ENCODE assay signal across 22 cellular contexts in genomic region chr4:8136972-8137710, GRCh38.
"Had no signal": no experiment of that assay in that cellular context is flagged by ENCODE, and none has a peak within 500 bp of the region (broad histone marks: within the 10 kb centered on the region; RNA-seq: fewer than 3 reads in every experiment).

No MANE protein-coding gene starts in this region.

- ATAC-seq: left cardiac atrium; left lobe of liver; naive thymus-derived CD8-positive, alpha-beta T cell; pancreas; sciatic nerve; stimulated activated effector memory CD8-positive, alpha-beta T cell treated with anti-CD3 and anti-CD28 coated beads, Interleukin-12 subunit alpha, Interleukin-12 subunit beta, amount 100 ng/mL, for 72 hours; stimulated activated naive CD8-positive, alpha-beta T cell treated with anti-CD3 and anti-CD28 coated beads, Interleukin-15, amount 100 ng/mL, for 72 hours had no signal

- H3K27ac ChIP-seq: hepatocyte, lower lobe of right lung, pancreas, prostate gland, skin epidermis, tibial nerve, upper lobe of left lung, vagina had no signal

- H3K4me1 ChIP-seq: lower lobe of right lung, pancreas, prostate gland, upper lobe of left lung, vagina had no signal

- H3K4me3 ChIP-seq: hepatocyte, lower lobe of right lung, pancreas, prostate gland, skin epidermis, tibial nerve, upper lobe of left lung, vagina had no signal

- H3K36me3 ChIP-seq: lower lobe of right lung, pancreas, prostate gland, tibial nerve, upper lobe of left lung, vagina had no signal

- DNase-seq: kidney glomerular epithelial cell; left cardiac atrium; lower lobe of right lung; mammary epithelial cell; mesenchymal stem cell; naive thymus-derived CD8-positive, alpha-beta T cell; nucleus accumbens; posterior cingulate gyrus; stimulated activated CD4-positive, alpha-beta T cell treated with anti-CD3 and anti-CD28 coated beads, Interleukin-4, amount 100 ng/mL, for 24 hours; stimulated activated naive CD4-positive, alpha-beta T cell; stimulated activated naive CD8-positive, alpha-beta T cell treated with anti-CD3 and anti-CD28 coated beads, Interleukin-15, amount 100 ng/mL, for 72 hours; substantia nigra; upper lobe of left lung had no signal

- H3K27me3 ChIP-seq: hepatocyte, pancreas, tibial nerve, upper lobe of left lung, vagina had no signal

- H3K9me3 ChIP-seq: lower lobe of right lung, pancreas, prostate gland, upper lobe of left lung, vagina had no signal
